1 cellular context compared by ENCODE assay signal in the genomic region with DNA sequence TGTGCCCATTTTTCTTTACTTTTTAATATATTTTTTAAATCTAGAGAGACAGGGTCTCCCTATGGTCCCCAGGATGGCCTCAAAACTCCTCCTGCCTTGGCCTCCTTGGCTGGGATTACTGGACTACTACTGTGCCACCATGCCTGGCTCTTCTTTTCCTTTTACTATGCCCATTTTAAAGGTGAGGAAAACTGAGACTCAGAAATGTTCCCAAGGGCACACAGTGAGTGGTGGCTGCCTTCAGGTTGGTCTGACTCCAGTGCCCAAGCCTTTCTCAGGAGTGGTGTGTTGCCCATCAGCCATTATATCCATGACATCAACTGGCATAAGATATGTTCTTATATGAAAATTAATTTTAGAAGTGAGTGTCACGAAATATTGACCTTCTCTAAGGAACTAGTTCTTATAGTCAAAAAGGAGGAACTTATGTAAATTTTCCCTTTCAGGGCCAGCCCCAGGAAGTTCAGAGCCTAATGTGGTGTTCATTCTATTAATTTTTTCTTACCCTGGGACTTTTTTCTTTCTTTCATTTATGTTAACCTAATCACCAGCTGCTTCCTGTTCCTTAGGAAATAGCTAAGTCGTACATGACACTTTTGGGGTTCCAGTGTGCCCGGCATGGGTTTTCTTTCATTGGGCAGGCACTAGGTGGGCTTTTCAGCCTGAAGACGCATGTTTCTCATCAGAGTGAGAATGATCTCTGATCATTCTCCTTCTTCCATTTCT.
TF ChIP-seq lines count a peak whose summit lies in the region.

No MANE protein-coding gene starts in this region.

TF ChIP-seq in K562, 482 proteins besides CTCF, POLR2A, EP300 and RAD21:
- TF ChIP-seq YBX1 (IDR thresholded peaks at IDR 0.05): no peak
- TF ChIP-seq, protein P1, sequence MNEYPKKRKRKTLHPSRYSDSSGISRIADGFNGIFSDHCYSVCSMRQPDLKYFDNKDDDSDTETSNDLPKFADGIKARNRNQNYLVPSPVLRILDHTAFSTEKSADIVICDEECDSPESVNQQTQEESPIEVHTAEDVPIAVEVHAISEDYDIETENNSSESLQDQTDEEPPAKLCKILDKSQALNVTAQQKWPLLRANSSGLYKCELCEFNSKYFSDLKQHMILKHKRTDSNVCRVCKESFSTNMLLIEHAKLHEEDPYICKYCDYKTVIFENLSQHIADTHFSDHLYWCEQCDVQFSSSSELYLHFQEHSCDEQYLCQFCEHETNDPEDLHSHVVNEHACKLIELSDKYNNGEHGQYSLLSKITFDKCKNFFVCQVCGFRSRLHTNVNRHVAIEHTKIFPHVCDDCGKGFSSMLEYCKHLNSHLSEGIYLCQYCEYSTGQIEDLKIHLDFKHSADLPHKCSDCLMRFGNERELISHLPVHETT (CRISPR knock-in tag; conservative IDR thresholded peaks at IDR 0.05 in 1 of 2, IDR thresholded peaks at IDR 0.05 in 1 of 2): 0 out of 4 replicates have a peak, but pooled peaks of 1 of the 2 experiments have one; percentile 26
- peak; percentile 88 for TF ChIP-seq RBM25 (IDR thresholded peaks at IDR 0.05; ENCODE audit: low read depth, low read length, severe bottlenecking)
- TF ChIP-seq SIRT6 (IDR thresholded peaks at IDR 0.05; ENCODE audit: low read depth, low read length): no peak
- TF ChIP-seq CHCHD3 (CRISPR knock-in tag; IDR thresholded peaks at IDR 0.05): no peak
- TF ChIP-seq ZNF589 (CRISPR knock-in tag; IDR thresholded peaks at IDR 0.05; ENCODE audit: low read depth): peak; percentile 10; the same call in 1 of the 2 replicates
- no peak for TF ChIP-seq NFATC3 (IDR thresholded peaks at IDR 0.05)
- TF ChIP-seq GABPA (tag; conservative IDR thresholded peaks at IDR 0.05; ENCODE audit: low read depth): peak; percentile 20; the same call in 1 of the 2 replicates
- TF ChIP-seq ESRRA (IDR thresholded peaks at IDR 0.05; ENCODE audit: borderline replicate concordance, low read depth): peak; percentile 38; the same call in 1 of the 2 replicates
- TF ChIP-seq BCOR (IDR thresholded peaks at IDR 0.05): peak; percentile 75
- peak; percentile 14 for TF ChIP-seq GTF2B (IDR thresholded peaks at IDR 0.05; ENCODE audit: extremely low read depth, insufficient read length)
- TF ChIP-seq BRF1 (IDR thresholded peaks at IDR 0.05; ENCODE audit: borderline replicate concordance, extremely low read depth, insufficient read length): no peak
- TF ChIP-seq HINFP (tag; conservative IDR thresholded peaks at IDR 0.05; ENCODE audit: low read depth): no peak
- no peak for TF ChIP-seq ZNF121 (CRISPR knock-in tag; conservative IDR thresholded peaks at IDR 0.05)
- TF ChIP-seq, protein P2, sequence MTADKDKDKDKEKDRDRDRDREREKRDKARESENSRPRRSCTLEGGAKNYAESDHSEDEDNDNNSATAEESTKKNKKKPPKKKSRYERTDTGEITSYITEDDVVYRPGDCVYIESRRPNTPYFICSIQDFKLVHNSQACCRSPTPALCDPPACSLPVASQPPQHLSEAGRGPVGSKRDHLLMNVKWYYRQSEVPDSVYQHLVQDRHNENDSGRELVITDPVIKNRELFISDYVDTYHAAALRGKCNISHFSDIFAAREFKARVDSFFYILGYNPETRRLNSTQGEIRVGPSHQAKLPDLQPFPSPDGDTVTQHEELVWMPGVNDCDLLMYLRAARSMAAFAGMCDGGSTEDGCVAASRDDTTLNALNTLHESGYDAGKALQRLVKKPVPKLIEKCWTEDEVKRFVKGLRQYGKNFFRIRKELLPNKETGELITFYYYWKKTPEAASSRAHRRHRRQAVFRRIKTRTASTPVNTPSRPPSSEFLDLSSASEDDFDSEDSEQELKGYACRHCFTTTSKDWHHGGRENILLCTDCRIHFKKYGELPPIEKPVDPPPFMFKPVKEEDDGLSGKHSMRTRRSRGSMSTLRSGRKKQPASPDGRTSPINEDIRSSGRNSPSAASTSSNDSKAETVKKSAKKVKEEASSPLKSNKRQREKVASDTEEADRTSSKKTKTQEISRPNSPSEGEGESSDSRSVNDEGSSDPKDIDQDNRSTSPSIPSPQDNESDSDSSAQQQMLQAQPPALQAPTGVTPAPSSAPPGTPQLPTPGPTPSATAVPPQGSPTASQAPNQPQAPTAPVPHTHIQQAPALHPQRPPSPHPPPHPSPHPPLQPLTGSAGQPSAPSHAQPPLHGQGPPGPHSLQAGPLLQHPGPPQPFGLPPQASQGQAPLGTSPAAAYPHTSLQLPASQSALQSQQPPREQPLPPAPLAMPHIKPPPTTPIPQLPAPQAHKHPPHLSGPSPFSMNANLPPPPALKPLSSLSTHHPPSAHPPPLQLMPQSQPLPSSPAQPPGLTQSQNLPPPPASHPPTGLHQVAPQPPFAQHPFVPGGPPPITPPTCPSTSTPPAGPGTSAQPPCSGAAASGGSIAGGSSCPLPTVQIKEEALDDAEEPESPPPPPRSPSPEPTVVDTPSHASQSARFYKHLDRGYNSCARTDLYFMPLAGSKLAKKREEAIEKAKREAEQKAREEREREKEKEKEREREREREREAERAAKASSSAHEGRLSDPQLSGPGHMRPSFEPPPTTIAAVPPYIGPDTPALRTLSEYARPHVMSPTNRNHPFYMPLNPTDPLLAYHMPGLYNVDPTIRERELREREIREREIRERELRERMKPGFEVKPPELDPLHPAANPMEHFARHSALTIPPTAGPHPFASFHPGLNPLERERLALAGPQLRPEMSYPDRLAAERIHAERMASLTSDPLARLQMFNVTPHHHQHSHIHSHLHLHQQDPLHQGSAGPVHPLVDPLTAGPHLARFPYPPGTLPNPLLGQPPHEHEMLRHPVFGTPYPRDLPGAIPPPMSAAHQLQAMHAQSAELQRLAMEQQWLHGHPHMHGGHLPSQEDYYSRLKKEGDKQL (CRISPR knock-in tag; IDR thresholded peaks at IDR 0.05; ENCODE audit: borderline replicate concordance): no peak
- TF ChIP-seq CBX1 (IDR thresholded peaks at IDR 0.05; ENCODE audit: low read depth): 0 out of 2 replicates have a peak, but pooled peaks have one; percentile 30
- TF ChIP-seq ZNF445 (CRISPR knock-in tag; IDR thresholded peaks at IDR 0.05; ENCODE audit: low read depth): no peak
- TF ChIP-seq ADNP (tag; IDR thresholded peaks at IDR 0.05): peak; percentile 40; the same call in 1 of the 2 replicates
- peak; percentile 59 to 74; a peak in 3 of 4 replicates for TF ChIP-seq KDM1A (IDR thresholded peaks at IDR 0.05)
- no peak for TF ChIP-seq ZNF124 (CRISPR knock-in tag; IDR thresholded peaks at IDR 0.05)
- TF ChIP-seq, protein P3, sequence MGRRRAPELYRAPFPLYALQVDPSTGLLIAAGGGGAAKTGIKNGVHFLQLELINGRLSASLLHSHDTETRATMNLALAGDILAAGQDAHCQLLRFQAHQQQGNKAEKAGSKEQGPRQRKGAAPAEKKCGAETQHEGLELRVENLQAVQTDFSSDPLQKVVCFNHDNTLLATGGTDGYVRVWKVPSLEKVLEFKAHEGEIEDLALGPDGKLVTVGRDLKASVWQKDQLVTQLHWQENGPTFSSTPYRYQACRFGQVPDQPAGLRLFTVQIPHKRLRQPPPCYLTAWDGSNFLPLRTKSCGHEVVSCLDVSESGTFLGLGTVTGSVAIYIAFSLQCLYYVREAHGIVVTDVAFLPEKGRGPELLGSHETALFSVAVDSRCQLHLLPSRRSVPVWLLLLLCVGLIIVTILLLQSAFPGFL (CRISPR knock-in tag; IDR thresholded peaks at IDR 0.05): no peak
- TF ChIP-seq RBM22 (IDR thresholded peaks at IDR 0.05; ENCODE audit: low read depth, low read length, poor library complexity, severe bottlenecking): no peak
- no peak for TF ChIP-seq U2AF1 (optimal IDR thresholded peaks at IDR 0.05; ENCODE audit: low read depth, low read length)
